In the genomic region with DNA sequence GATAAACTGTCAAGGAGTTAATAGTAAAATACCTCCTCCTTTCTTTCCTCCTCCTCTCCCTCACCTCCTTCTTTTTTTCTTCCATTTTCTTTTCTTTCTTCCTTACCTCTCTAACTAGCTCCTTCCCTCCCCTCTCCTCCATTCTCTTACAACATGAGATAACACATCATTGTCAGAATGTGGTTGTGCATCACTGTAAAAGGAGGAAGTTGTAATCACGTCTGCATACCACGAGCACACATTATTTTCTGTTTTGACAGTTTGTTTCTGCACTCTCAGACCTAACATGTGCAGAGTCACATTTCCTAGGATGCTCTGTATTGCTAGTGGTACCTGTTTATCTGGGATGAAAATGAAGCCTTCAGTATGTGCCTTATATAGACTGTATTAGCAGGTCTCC, we compare ENCODE assay signal across 19 cellular contexts. TPM values are rescaled to one million over a fixed set of nuclear protein-coding genes. Genes with fewer than 3 reads are reported as not detected.
A peak's percentile ranks its signal among the peaks of the same experiment; 100 is the strongest.
DNase-seq lines count a peak whose midpoint lies in the region; FAIRE-seq and TF ChIP-seq lines count a peak whose summit lies in the region.
"Had no signal": no experiment of that assay in that cellular context is flagged by ENCODE, and none has a peak within 500 bp of the region (broad histone marks: within the 10 kb centered on the region; RNA-seq: fewer than 3 reads in every experiment).

No MANE protein-coding gene starts in this region.

- peak; percentile 36 for DNase-seq in SKM-1 treated with dmso at 0.1 percent for 144 hours (lab: John Stamatoyannopoulos, UW; ENCODE audit: unreplicated experiment)
- no peak for DNase-seq in SKM-1 (lab: John Stamatoyannopoulos, UW; ENCODE audit: unreplicated experiment)
- peak; percentile 66 for DNase-seq in NCI-H226
- no peak for DNase-seq in H1 (ENCODE audit: low read depth in 1 of 2, low spot score in 2 of 2)
- DNase-seq in amniotic stem cell (lab: John Stamatoyannopoulos, UW) = no peak
- no peak for DNase-seq in sigmoid colon
- no peak for DNase-seq in NCI-H1105 treated with DMSO at 0.1 percent for 48 hours (lab: John Stamatoyannopoulos, UW)
- DNase-seq: CD8-positive, alpha-beta memory T cell; GF-D8; NCI-H1417 treated with DMSO at 0.1 percent for 48 hours; NCI-H1930; NCI-H2171; NCI-H446 treated with DMSO at 0.1 percent for 48 hours; NCI-H748 treated with DMSO at 0.1 percent for 48 hours; SHP77 had no signal

- no peaks in the 10 kb centered on the region for H3K79me2 ChIP-seq in H1 (ENCODE audit: control insufficient read depth in 1 of 2, insufficient read depth in 2 of 2, low read length in 2 of 2)

- 90% methylated on average over 2 of the region's 2 CpGs; no CpG with 5 or more reads in 1 of the 2 experiments for WGBS in H1 (ENCODE audit: extremely low coverage in 1 of 2, insufficient coverage in 1 of 2, insufficient read length in 1 of 2, insufficient replicate concordance in 2 of 2, low coverage in 1 of 2, low lambda C conversion rate in 2 of 2, missing lambda C conversion rate in 1 of 2), 2 experiments
- 31 to 72% methylated on average over 2 of the region's 2 CpGs for WGBS in sigmoid colon, 2 donors

- H3K4me3 ChIP-seq in H1 (ENCODE audit: extremely low read depth in 1 of 4, insufficient read depth in 2 of 4, low read depth in 3 of 4, low read length in 4 of 4) (no peak overlapping the region), sigmoid colon (no peak overlapping the region)
- H3K4me3 ChIP-seq: BLaER1 treated with 17β-estradiol and CSF1 and Interleukin-3, amounts not matched to agents 10 nM and 100 nM had no signal

- no peak overlapping the region for H3K4ac ChIP-seq in H1 (replicated peaks; ENCODE audit: insufficient read length, low read depth, low read length)

- intact Hi-C loops in sigmoid colon (cut with DNase I) = no loop called here

- H3K56ac ChIP-seq in H1 (replicated peaks; ENCODE audit: insufficient read length, low read depth, low read length) = no peak overlapping the region

- no peaks in the 10 kb centered on the region for H3K23me2 ChIP-seq in H1 (ENCODE audit: low read depth, low read length)

- H3K4me2 ChIP-seq in H1 (ENCODE audit: insufficient read depth in 1 of 2, low read depth in 2 of 2, low read length in 2 of 2) = no peak overlapping the region
- H3K4me2 ChIP-seq: BLaER1 treated with 17β-estradiol and CSF1 and Interleukin-3, amounts not matched to agents 10 nM and 100 nM; KMS-11 had no signal

- CTCF ChIA-PET in H1 (lab: Charles Lee; ENCODE audit: partially characterized antibody) = interaction anchor here (1.4 kb wide), 1 partner anchor 424 kb away, joined by 4 read pairs; no protein-coding TSS in a partner anchor

- no peak overlapping the region for H2BK20ac ChIP-seq in H1 (ENCODE audit: low read length)

- H3K4me1 ChIP-seq in H1 (replicated peaks in 1 of 4; ENCODE audit: control insufficient read depth in 3 of 4, insufficient read depth in 4 of 4, low read length in 3 of 4) (no peaks in the 10 kb centered on the region), sigmoid colon (peaks cover 0 to 11% (median 5%) of the 10 kb centered on the region in 4 donors)
- H3K4me1 ChIP-seq: BLaER1 treated with 17β-estradiol and CSF1 and Interleukin-3, amounts not matched to agents 10 nM and 100 nM had no signal

- H4K91ac ChIP-seq in H1 (replicated peaks; ENCODE audit: insufficient read length, low read length) = no peak overlapping the region

- TF ChIP-seq POLR2A in H1 (IDR thresholded peaks at IDR 0.05; ENCODE audit: control extremely low read depth in 1 of 2, low read depth in 2 of 2, low read length in 2 of 2) (no peak), sigmoid colon (IDR thresholded peaks at IDR 0.05) (no peak)

- H3K9ac ChIP-seq in H1 (replicated peaks in 1 of 4; ENCODE audit: extremely low read depth in 1 of 4, low read depth in 3 of 4, low read length in 3 of 4) = no peak overlapping the region
- H3K9ac ChIP-seq: BLaER1 treated with 17β-estradiol and CSF1 and Interleukin-3, amounts not matched to agents 10 nM and 100 nM; KMS-11 had no signal

- H3K9me3 ChIP-seq in H1 (ENCODE audit: insufficient read depth in 2 of 2, low read depth in 1 of 2, low read length in 1 of 2) (no peaks in the 10 kb centered on the region), sigmoid colon (no peaks in the 10 kb centered on the region)
- H3K9me3 ChIP-seq: BLaER1 treated with 17β-estradiol and CSF1 and Interleukin-3, amounts not matched to agents 10 nM and 100 nM had no signal

- no peak overlapping the region for H4K8ac ChIP-seq in H1 (ENCODE audit: extremely low read depth, insufficient read depth, low read length)

- H2BK15ac ChIP-seq in H1 (ENCODE audit: low read length) = no peak overlapping the region

- no peaks in the 10 kb centered on the region for H3K79me1 ChIP-seq in H1 (ENCODE audit: low read depth, low read length)

- H3K36me3 ChIP-seq in H1 (ENCODE audit: control insufficient read depth in 2 of 4, insufficient read depth in 4 of 4, low read length in 3 of 4) = no peaks in the 10 kb centered on the region
- H3K36me3 ChIP-seq in sigmoid colon = no peaks in the 10 kb centered on the region
- H3K36me3 ChIP-seq: BLaER1 treated with 17β-estradiol and CSF1 and Interleukin-3, amounts not matched to agents 10 nM and 100 nM had no signal

- no peaks in the 10 kb centered on the region for H4K20me1 ChIP-seq in H1 (replicated peaks in 1 of 2; ENCODE audit: control insufficient read depth in 1 of 2, insufficient read depth in 2 of 2, low read length in 2 of 2)
- H4K20me1 ChIP-seq: BLaER1 treated with 17β-estradiol and CSF1 and Interleukin-3, amounts not matched to agents 10 nM and 100 nM had no signal

- no peak for TF ChIP-seq EP300 in H1 (IDR thresholded peaks at IDR 0.05; ENCODE audit: borderline replicate concordance in 1 of 2, low read depth in 2 of 2, low read length in 2 of 2)
- no peak for TF ChIP-seq EP300 in sigmoid colon (IDR thresholded peaks at IDR 0.05)

- H2BK120ac ChIP-seq in H1 (replicated peaks; ENCODE audit: low read depth, low read length) = no peak overlapping the region

- no peak overlapping the region for H4K5ac ChIP-seq in H1 (ENCODE audit: insufficient read length, low read depth, low read length)

- H3K18ac ChIP-seq in H1 (ENCODE audit: extremely low read depth, low read length) = no peak overlapping the region

- TF ChIP-seq RAD21 in H1 (IDR thresholded peaks at IDR 0.05 in 1 of 2, conservative IDR thresholded peaks at IDR 0.05 in 1 of 2; ENCODE audit: low read depth in 2 of 2, low read length in 2 of 2) = no peak

- FAIRE-seq in H1 (lab: Jason Lieb, UNC) = no peak
- FAIRE-seq: D721Med, GM12892 had no signal

- H2BK5ac ChIP-seq in H1 (ENCODE audit: low read depth, low read length) = no peak overlapping the region

- POLR2A ChIA-PET in H1 (lab: Charles Lee; ENCODE audit: partially characterized antibody) = interaction anchor here (1.6 kb wide), 1 partner anchor 9 kb away, joined by 6 read pairs; the partner anchor contains the start of gene SLIT2

- H3K23ac ChIP-seq in H1 (ENCODE audit: insufficient read length) = no peak overlapping the region

- H2AK5ac ChIP-seq in H1 (ENCODE audit: low read depth, low read length) = no peak overlapping the region

- H3K27ac ChIP-seq in H1 (ENCODE audit: low read depth, low read length) (no peak overlapping the region), sigmoid colon (no peak overlapping the region)
- H3K27ac ChIP-seq: BLaER1 treated with 17β-estradiol and CSF1 and Interleukin-3, amounts not matched to agents 10 nM and 100 nM; KMS-11 had no signal

- no peak overlapping the region for H2AFZ ChIP-seq in H1 (ENCODE audit: low read length)

- H2BK12ac ChIP-seq in H1 (ENCODE audit: low read depth, low read length) = no peak overlapping the region

- peaks cover 0 to 7% (median 4%) of the 10 kb centered on the region in 4 experiments; a peak in 6 of 7 replicates for H3K27me3 ChIP-seq in H1 (replicated peaks in 1 of 4; ENCODE audit: control insufficient read depth in 3 of 4, extremely low read depth in 1 of 4, insufficient read depth in 3 of 4, low read length in 3 of 4)
- H3K27me3 ChIP-seq in sigmoid colon = peaks cover 0 to 32% (median 0%) of the 10 kb centered on the region in 3 donors

- TF ChIP-seq CTCF in H1 (IDR thresholded peaks at IDR 0.05; ENCODE audit: control extremely low read depth in 1 of 3, insufficient read depth in 1 of 3, low read depth in 1 of 3, low read length in 3 of 3) (no peak), sigmoid colon (IDR thresholded peaks at IDR 0.05) (no peak)

- H3K14ac ChIP-seq in H1 (ENCODE audit: insufficient read length) = peak overlapping the region; percentile 48

TF ChIP-seq in H1, 55 proteins besides CTCF, POLR2A, EP300 and RAD21 (continues in another document):
- TF ChIP-seq KDM5A (IDR thresholded peaks at IDR 0.05; ENCODE audit: low read length) = no peak
- TF ChIP-seq, protein P1, sequence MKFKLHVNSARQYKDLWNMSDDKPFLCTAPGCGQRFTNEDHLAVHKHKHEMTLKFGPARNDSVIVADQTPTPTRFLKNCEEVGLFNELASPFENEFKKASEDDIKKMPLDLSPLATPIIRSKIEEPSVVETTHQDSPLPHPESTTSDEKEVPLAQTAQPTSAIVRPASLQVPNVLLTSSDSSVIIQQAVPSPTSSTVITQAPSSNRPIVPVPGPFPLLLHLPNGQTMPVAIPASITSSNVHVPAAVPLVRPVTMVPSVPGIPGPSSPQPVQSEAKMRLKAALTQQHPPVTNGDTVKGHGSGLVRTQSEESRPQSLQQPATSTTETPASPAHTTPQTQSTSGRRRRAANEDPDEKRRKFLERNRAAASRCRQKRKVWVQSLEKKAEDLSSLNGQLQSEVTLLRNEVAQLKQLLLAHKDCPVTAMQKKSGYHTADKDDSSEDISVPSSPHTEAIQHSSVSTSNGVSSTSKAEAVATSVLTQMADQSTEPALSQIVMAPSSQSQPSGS (IDR thresholded peaks at IDR 0.05; ENCODE audit: low read length) = no peak
- no peak for TF ChIP-seq SRF (IDR thresholded peaks at IDR 0.05; ENCODE audit: low read depth, low read length)
- TF ChIP-seq RNF2 (IDR thresholded peaks at IDR 0.05; ENCODE audit: borderline replicate concordance, low read depth, low read length, missing control alignments, poor library complexity, severe bottlenecking) = no peak
- TF ChIP-seq CHD1 (IDR thresholded peaks at IDR 0.05; ENCODE audit: low read depth, low read length) = no peak
- TF ChIP-seq HDAC6 (IDR thresholded peaks at IDR 0.05; ENCODE audit: low read depth, low read length) = no peak
- no peak for TF ChIP-seq SIRT6 (IDR thresholded peaks at IDR 0.05; ENCODE audit: low read length)
- no peak for TF ChIP-seq EGR1 (IDR thresholded peaks at IDR 0.05; ENCODE audit: borderline replicate concordance, low read depth, low read length)

RNA-seq across cellular contexts. Expression of gene SLIT2, which starts 9.1 kb away (rescaled TPM):
- total RNA-seq in H1 (2021; fragmentation: NEBNext Ultra II Directional; extraction: Animal tissue kit (Norgen Biotek cat#: 25700)) = 11.7 and 13.7 TPM in 2 replicates
- polyA plus RNA-seq in H1 (2011; rRNA removed) (1.9 and 2.0 TPM in 2 replicates), sigmoid colon (1 to 10 TPM in 2 of 3 donors, under 1 TPM in 1; 0.23 to 2.6 (median 1.2) TPM)
- polyA plus RNA-seq in H1 (2011; cell fraction: cytosol; rRNA removed) = 2.1 TPM
- polyA plus RNA-seq in H1 (2011; cell fraction: nucleus; rRNA removed) = 4.0 TPM
- polyA plus RNA-seq in H1 (2012, experiment 1 of 2) = 3.0 to 5.6 TPM (median 3.6 TPM) in 4 replicates
- 0.29 TPM for polyA plus RNA-seq in H1 (2012, experiment 2 of 2)
- 13.6 TPM for polyA plus RNA-seq in H1 (2013, experiment 1 of 2)
- 11.7 TPM for polyA plus RNA-seq in H1 (2013, experiment 2 of 2)
- 7.2 and 7.4 TPM in 2 replicates for polyA minus RNA-seq in H1 (2011; rRNA and poly(A)+ RNA removed)
- 4.4 TPM for polyA minus RNA-seq in H1 (2011; cell fraction: cytosol; rRNA and poly(A)+ RNA removed)
- polyA minus RNA-seq in H1 (2011; cell fraction: nucleus; rRNA and poly(A)+ RNA removed) = 13.5 TPM
- 10 to 100 TPM; 27.0 to 49.0 (median 34.9) TPM for total RNA-seq in sigmoid colon
- total RNA-seq: CD8-positive, alpha-beta memory T cell had no signal
- polyA plus RNA-seq: CD8-positive, alpha-beta memory T cell had no signal

Comparison
In these comparisons a context has a peak if more than half of its experiments do, and no peak if none do; other contexts are left out.
1. DNase-seq: peak in SKM-1 treated with dmso at 0.1 percent for 144 hours (single experiment) and NCI-H226 (single experiment); none in SKM-1 (single experiment), H1 (0 of 2), amniotic stem cell (single experiment), sigmoid colon (single experiment) and NCI-H1105 treated with DMSO at 0.1 percent for 48 hours (single experiment).